Comparison of ENCODE assay signal across 21 cellular contexts in genomic region chr22:46094676-46095075, GRCh38. TPM values are rescaled to one million over a fixed set of nuclear protein-coding genes. Genes with fewer than 3 reads are reported as not detected.
A peak's percentile ranks its signal among the peaks of the same experiment; 100 is the strongest.
DNase-seq lines count a peak whose midpoint lies in the region; ATAC-seq and TF ChIP-seq lines count a peak whose summit lies in the region.
"Had no signal": no experiment of that assay in that cellular context is flagged by ENCODE, and none has a peak within 500 bp of the region (broad histone marks: within the 10 kb centered on the region; RNA-seq: fewer than 3 reads in every experiment).

No MANE protein-coding gene starts in this region.

- H3K36me3 ChIP-seq in SK-N-SH (replicated peaks in 1 of 2; ENCODE audit: control insufficient read depth in 1 of 2, insufficient read depth in 2 of 2, low read length in 1 of 2) (peaks cover 62 to 86% of the 10 kb centered on the region in 2 experiments), osteoblast (ENCODE audit: insufficient read depth, low read length) (peaks cover 86% of the 10 kb centered on the region), thyroid gland (peaks cover 19 to 20% of the 10 kb centered on the region in 2 donors)

- no peaks in the 10 kb centered on the region for H3K4me1 Mint-ChIP-seq in mesothelial cell of epicardium
- H3K4me1 Mint-ChIP-seq: neural crest cell had no signal

- ATAC-seq in SK-N-SH treated with all-trans-retinoic acid at 6 μM for 48 hours (no peak), HG02588 (IDR thresholded peaks at IDR 0.05; ENCODE audit: unreplicated experiment) (no peak)
- ATAC-seq: CD8-positive, alpha-beta T cell; foreskin keratinocyte; GM12878 had no signal

- TF ChIP-seq POLR2A in thyroid gland (IDR thresholded peaks at IDR 0.05), result no peak

- no peaks in the 10 kb centered on the region for H3K9me2 ChIP-seq in SK-N-SH

- no peaks in the 10 kb centered on the region for H3K27me3 Mint-ChIP-seq in mesothelial cell of epicardium (ENCODE audit: low read depth)
- H3K27me3 Mint-ChIP-seq: activated CD4-positive, alpha-beta memory T cell treated with anti-CD3 and anti-CD28 coated beads for 36 hours had no signal

- POLR2A ChIA-PET in SK-N-SH (lab: Yijun Ruan, JAX), result no interaction called here

- CTCF ChIA-PET in SK-N-SH (lab: Yijun Ruan, JAX), result interaction anchor here (0.9 to 1.9 kb wide), 3 partner anchors 21 to 88 kb away, joined by 3 to 7 read pairs (median 5); no protein-coding TSS in a partner anchor

- H3F3A ChIP-seq in SK-N-SH (replicated peaks; ENCODE audit: insufficient read depth), result peaks cover 65% of the 10 kb centered on the region

- peak overlapping the region; percentile 69 for H3K4me2 ChIP-seq in SK-N-SH
- peak overlapping the region; percentile 38 for H3K4me2 ChIP-seq in osteoblast (ENCODE audit: insufficient read depth, low read length)
- H3K4me2 ChIP-seq: KMS-11 had no signal

- H3K9me3 Mint-ChIP-seq in mesothelial cell of epicardium, result no peaks in the 10 kb centered on the region
- H3K9me3 Mint-ChIP-seq: activated CD4-positive, alpha-beta memory T cell treated with anti-CD3 and anti-CD28 coated beads for 36 hours; CD8-positive, alpha-beta T cell; neural crest cell had no signal

- no peaks in the 10 kb centered on the region for H3K9me3 ChIP-seq in SK-N-SH
- H3K9me3 ChIP-seq in osteoblast (ENCODE audit: low read depth, low read length), result no peaks in the 10 kb centered on the region
- no peaks in the 10 kb centered on the region for H3K9me3 ChIP-seq in thyroid gland
- H3K9me3 ChIP-seq: SJSA1 had no signal

- peaks cover 93% of the 10 kb centered on the region for H3K79me2 ChIP-seq in SK-N-SH (ENCODE audit: insufficient read depth)
- peaks cover 97% of the 10 kb centered on the region for H3K79me2 ChIP-seq in osteoblast (ENCODE audit: insufficient read depth, low read length)

- H2AFZ ChIP-seq in SK-N-SH (ENCODE audit: low read depth) (no peak overlapping the region), osteoblast (ENCODE audit: low read length) (no peak overlapping the region)

- no peak for TF ChIP-seq RAD21 in SK-N-SH (IDR thresholded peaks at IDR 0.05; ENCODE audit: low read length)

- peaks cover 23 to 95% of the 10 kb centered on the region in 2 experiments for H3K4me1 ChIP-seq in SK-N-SH (ENCODE audit: control insufficient read depth in 1 of 2, insufficient read depth in 2 of 2, low read depth in 1 of 2, low read length in 1 of 2)
- H3K4me1 ChIP-seq in osteoblast (ENCODE audit: insufficient read depth, low read length), result peaks cover 78% of the 10 kb centered on the region
- peaks cover 21 to 74% of the 10 kb centered on the region in 2 donors for H3K4me1 ChIP-seq in thyroid gland

- DNase-seq in SK-N-SH (no peak), caudate nucleus (lab: John Stamatoyannopoulos, UW) (no peak), osteoblast (ENCODE audit: insufficient read length, low spot score, missing footprints) (no peak), thyroid gland (no peak), mesothelial cell of epicardium (ENCODE audit: low spot score in 2 of 2, unreplicated experiment in 2 of 2) (no peak), COLO668 (lab: John Stamatoyannopoulos, UW; ENCODE audit: unreplicated experiment) (no peak)
- DNase-seq: 8988T; activated CD4-positive, alpha-beta memory T cell treated with anti-CD3 and anti-CD28 coated beads for 36 hours; activated effector memory CD4-positive, alpha-beta T cell treated with Interleukin-2 at 50 U/mL for 16 hours; effector CD8-positive, alpha-beta T cell; foreskin keratinocyte; mesendoderm; NCI-H1436; stimulated activated naive CD4-positive, alpha-beta T cell had no signal

- H3K27ac Mint-ChIP-seq in mesothelial cell of epicardium, result no peak overlapping the region
- H3K27ac Mint-ChIP-seq: activated CD4-positive, alpha-beta memory T cell treated with anti-CD3 and anti-CD28 coated beads for 36 hours; CD8-positive, alpha-beta T cell had no signal

- H3K27me3 ChIP-seq in SK-N-SH (ENCODE audit: insufficient read depth), result no peaks in the 10 kb centered on the region
- no peaks in the 10 kb centered on the region for H3K27me3 ChIP-seq in osteoblast (ENCODE audit: insufficient read depth, low read length)
- no peaks in the 10 kb centered on the region for H3K27me3 ChIP-seq in thyroid gland
- H3K27me3 ChIP-seq: foreskin keratinocyte, SJSA1 had no signal

- no peaks in the 10 kb centered on the region for H3K36me3 Mint-ChIP-seq in mesothelial cell of epicardium
- H3K36me3 Mint-ChIP-seq: activated CD4-positive, alpha-beta memory T cell treated with anti-CD3 and anti-CD28 coated beads for 36 hours had no signal

- intact Hi-C loops in thyroid gland (cut with DNase I), result no loop called here

- WGBS in SK-N-SH (ENCODE audit: low lambda C conversion rate), result 93% methylated on average over 2 of the region's 8 CpGs
- WGBS in thyroid gland, 2 donors, result 83 to 84% methylated on average over 3 to 8 of the region's 8 CpGs

- peak overlapping the region; percentile 51; the same call in 1 of the 2 replicates for H3K9ac ChIP-seq in SK-N-SH
- H3K9ac ChIP-seq: KMS-11 had no signal

- H3K27ac ChIP-seq in SK-N-SH (ENCODE audit: low read depth in 2 of 2, low read length in 1 of 2), result peak overlapping the region; percentile 79 to 96
- peak overlapping the region; percentile 42 for H3K27ac ChIP-seq in caudate nucleus (ENCODE audit: low read depth, low read length)
- peak overlapping the region; percentile 96 for H3K27ac ChIP-seq in osteoblast (ENCODE audit: low read depth, low read length)
- peak overlapping the region in 2 of 3 donors; percentile 24 to 59 for H3K27ac ChIP-seq in thyroid gland
- H3K27ac ChIP-seq: foreskin keratinocyte, KMS-11, SJSA1 had no signal

- TF ChIP-seq CTCF in SK-N-SH (IDR thresholded peaks at IDR 0.05) (no peak), osteoblast (IDR thresholded peaks at IDR 0.05; ENCODE audit: extremely low read depth, low read depth, low read length) (no peak), thyroid gland (IDR thresholded peaks at IDR 0.05) (no peak), mesothelial cell of epicardium (IDR thresholded peaks at IDR 0.05; ENCODE audit: unreplicated experiment) (no peak)

- TF ChIP-seq EP300 in SK-N-SH (IDR thresholded peaks at IDR 0.05; ENCODE audit: borderline replicate concordance in 1 of 2, low read depth in 1 of 2, low read length in 1 of 2), result no peak

- H4K20me1 ChIP-seq in SK-N-SH (ENCODE audit: insufficient read depth), result peaks cover 97% of the 10 kb centered on the region
- peaks cover 95% of the 10 kb centered on the region for H4K20me1 ChIP-seq in osteoblast (ENCODE audit: insufficient read depth, low read length)

- no peak overlapping the region for H3K4me3 Mint-ChIP-seq in mesothelial cell of epicardium
- H3K4me3 Mint-ChIP-seq: activated CD4-positive, alpha-beta memory T cell treated with anti-CD3 and anti-CD28 coated beads for 36 hours; CD8-positive, alpha-beta T cell; neural crest cell had no signal

- no peak overlapping the region for H3K4me3 ChIP-seq in SK-N-SH (ENCODE audit: low read depth in 2 of 2, low read length in 1 of 2)
- no peak overlapping the region for H3K4me3 ChIP-seq in osteoblast (ENCODE audit: insufficient read depth, low read length)
- H3K4me3 ChIP-seq in thyroid gland (replicated peaks in 1 of 3), result no peak overlapping the region
- H3K4me3 ChIP-seq: GM12878, SJSA1 had no signal

TF ChIP-seq in SK-N-SH, 30 proteins besides CTCF, POLR2A, EP300 and RAD21:
- no peak for TF ChIP-seq USF1 (IDR thresholded peaks at IDR 0.05; ENCODE audit: borderline replicate concordance, low read depth)
- TF ChIP-seq POLR2AphosphoS5 (IDR thresholded peaks at IDR 0.05; ENCODE audit: low read depth, low read length), result no peak
- no peak for TF ChIP-seq TEAD4 (IDR thresholded peaks at IDR 0.05; ENCODE audit: borderline replicate concordance, insufficient read depth)

TF ChIP-seq in SK-N-SH treated with all-trans-retinoic acid at 6 μM for 48 hours, 23 proteins besides CTCF, POLR2A, EP300 and RAD21 (continues in another document):
- TF ChIP-seq PPARA (CRISPR knock-in tag; IDR thresholded peaks at IDR 0.05; ENCODE audit: borderline replicate concordance) (no peak), RARB (CRISPR knock-in tag; IDR thresholded peaks at IDR 0.05) (no peak), ZNF8 (CRISPR knock-in tag; IDR thresholded peaks at IDR 0.05) (no peak), SNAI2 (CRISPR knock-in tag; IDR thresholded peaks at IDR 0.05) (no peak), CREB5 (CRISPR knock-in tag; IDR thresholded peaks at IDR 0.05; ENCODE audit: low read depth) (no peak), ISL1 (CRISPR knock-in tag; IDR thresholded peaks at IDR 0.05) (no peak)
- TF ChIP-seq, protein P1, sequence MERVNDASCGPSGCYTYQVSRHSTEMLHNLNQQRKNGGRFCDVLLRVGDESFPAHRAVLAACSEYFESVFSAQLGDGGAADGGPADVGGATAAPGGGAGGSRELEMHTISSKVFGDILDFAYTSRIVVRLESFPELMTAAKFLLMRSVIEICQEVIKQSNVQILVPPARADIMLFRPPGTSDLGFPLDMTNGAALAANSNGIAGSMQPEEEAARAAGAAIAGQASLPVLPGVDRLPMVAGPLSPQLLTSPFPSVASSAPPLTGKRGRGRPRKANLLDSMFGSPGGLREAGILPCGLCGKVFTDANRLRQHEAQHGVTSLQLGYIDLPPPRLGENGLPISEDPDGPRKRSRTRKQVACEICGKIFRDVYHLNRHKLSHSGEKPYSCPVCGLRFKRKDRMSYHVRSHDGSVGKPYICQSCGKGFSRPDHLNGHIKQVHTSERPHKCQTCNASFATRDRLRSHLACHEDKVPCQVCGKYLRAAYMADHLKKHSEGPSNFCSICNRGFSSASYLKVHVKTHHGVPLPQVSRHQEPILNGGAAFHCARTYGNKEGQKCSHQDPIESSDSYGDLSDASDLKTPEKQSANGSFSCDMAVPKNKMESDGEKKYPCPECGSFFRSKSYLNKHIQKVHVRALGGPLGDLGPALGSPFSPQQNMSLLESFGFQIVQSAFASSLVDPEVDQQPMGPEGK (CRISPR knock-in tag; IDR thresholded peaks at IDR 0.05; ENCODE audit: borderline replicate concordance), result no peak

RNA-seq across cellular contexts. Expression of gene PPARA, which starts 55.6 kb away (rescaled TPM):
- polyA plus RNA-seq in SK-N-SH (2012; rRNA removed), result 4.5 TPM in 2 replicates
- polyA plus RNA-seq in SK-N-SH (2012; cell fraction: cytosol; rRNA removed), result 4.1 and 4.4 TPM in 2 replicates
- 5.8 and 6.8 TPM in 2 replicates for polyA plus RNA-seq in SK-N-SH (2012; cell fraction: nucleus; rRNA removed)
- 21.8 and 22.1 TPM in 2 replicates for total RNA-seq in osteoblast
- 10 to 100 TPM; 26.9 to 41.9 (median 37.4) TPM for total RNA-seq in thyroid gland
- 12.0 to 15.1 TPM (median 13.0 TPM) in 3 replicates for total RNA-seq in mesothelial cell of epicardium

Comparison
In these comparisons a context has a peak if more than half of its experiments do, and no peak if none do; other contexts are left out.
1. H3K27ac ChIP-seq: peak in every context shown above with its lines; median percentile 96 in osteoblast; 88 in SK-N-SH; 42 in caudate nucleus; 42 in thyroid gland.